24 cellular contexts compared by ENCODE assay signal in genomic region chr9:20646656-20647055, GRCh38. TPM values are rescaled to one million over a fixed set of nuclear protein-coding genes. Genes with fewer than 3 reads are reported as not detected.
A peak's percentile ranks its signal among the peaks of the same experiment; 100 is the strongest.
DNase-seq lines count a peak whose midpoint lies in the region; ATAC-seq, FAIRE-seq and TF ChIP-seq lines count a peak whose summit lies in the region.
"Had no signal": no experiment of that assay in that cellular context is flagged by ENCODE, and none has a peak within 500 bp of the region (broad histone marks: within the 10 kb centered on the region; RNA-seq: fewer than 3 reads in every experiment).

No MANE protein-coding gene starts in this region.

- no peak overlapping the region for H2AFZ ChIP-seq in GM23338
- H2AFZ ChIP-seq in endothelial cell of umbilical vein (ENCODE audit: low read depth, low read length), result no peak overlapping the region

- no peaks in the 10 kb centered on the region for H3K4me1 ChIP-seq in GM23338 (ENCODE audit: insufficient read depth)
- no peaks in the 10 kb centered on the region for H3K4me1 ChIP-seq in endothelial cell of umbilical vein (ENCODE audit: control insufficient read depth, extremely low read depth, insufficient read depth, low read length)
- no peaks in the 10 kb centered on the region for H3K4me1 ChIP-seq in right cardiac atrium (ENCODE audit: control insufficient read depth, insufficient read depth, low read length)

- TF ChIP-seq CTCF in GM23338 (conservative IDR thresholded peaks at IDR 0.05; ENCODE audit: low read depth in 2 of 2) (no peak), endothelial cell of umbilical vein (IDR thresholded peaks at IDR 0.05; ENCODE audit: extremely low read depth in 1 of 2, insufficient read depth in 1 of 2, low read depth in 1 of 2, low read length in 2 of 2) (no peak)

- H3K36me3 ChIP-seq in GM23338 (ENCODE audit: insufficient read depth) (no peaks in the 10 kb centered on the region), endothelial cell of umbilical vein (ENCODE audit: control insufficient read depth in 2 of 2, extremely low read depth in 1 of 2, insufficient read depth in 2 of 2, low read length in 2 of 2) (no peaks in the 10 kb centered on the region)
- H3K36me3 ChIP-seq: MG63 had no signal

- H3K27me3 Mint-ChIP-seq in GM23338 (ENCODE audit: insufficient read depth, low read depth, poor library complexity), result no peaks in the 10 kb centered on the region

- H3K27me3 ChIP-seq in GM23338 (ENCODE audit: insufficient read depth), result no peaks in the 10 kb centered on the region
- no peaks in the 10 kb centered on the region for H3K27me3 ChIP-seq in endothelial cell of umbilical vein (ENCODE audit: control insufficient read depth in 2 of 2, insufficient read depth in 2 of 2, low read length in 2 of 2)
- no peaks in the 10 kb centered on the region for H3K27me3 ChIP-seq in right cardiac atrium (ENCODE audit: control insufficient read depth, insufficient read depth)
- H3K27me3 ChIP-seq: MG63 had no signal

- DNase-seq in GM23338 (ENCODE audit: low spot score) (peak; percentile 34), LHCN-M2 (ENCODE audit: low read depth) (peak; percentile 25), endothelial cell of umbilical vein (ENCODE audit: low read depth, low spot score) (no peak), right cardiac atrium (no peak), inferior parietal cortex (ENCODE audit: extremely low spot score) (no peak)
- DNase-seq: ACHN; C1 segment of cervical spinal cord; CD8-positive, alpha-beta memory T cell; DMS53; EL; IMR-90; MG63; NCI-H1048; NCI-H1436 treated with DMSO at 0.1 percent for 48 hours; NCI-H2029; NCI-H774; RPMI8226 had no signal

- H3F3A ChIP-seq in GM23338 (replicated peaks; ENCODE audit: low read depth), result no peaks in the 10 kb centered on the region

- intact Hi-C loops in endothelial cell of umbilical vein (cut with micrococcal nuclease) (no loop called here), right cardiac atrium (cut with DNase I) (no loop called here)

- CTCF ChIA-PET in endothelial cell of umbilical vein (lab: Charles Lee), result no interaction called here

- H3K9me3 Mint-ChIP-seq in GM23338, result no peaks in the 10 kb centered on the region
- H3K9me3 Mint-ChIP-seq: CD8-positive, alpha-beta memory T cell had no signal

- POLR2A ChIA-PET in endothelial cell of umbilical vein (lab: Charles Lee), result no interaction called here

- H3K4me1 Mint-ChIP-seq in GM23338, result peaks cover 3% of the 10 kb centered on the region; the same call in 2 of the 3 replicates
- H3K4me1 Mint-ChIP-seq: CD8-positive, alpha-beta memory T cell had no signal

- H3K4me3 ChIP-seq in GM23338 (no peak overlapping the region), endothelial cell of umbilical vein (replicated peaks in 1 of 3; ENCODE audit: insufficient read depth in 1 of 3, low read depth in 1 of 3, low read length in 3 of 3) (no peak overlapping the region), right cardiac atrium (ENCODE audit: low read length) (no peak overlapping the region)
- H3K4me3 ChIP-seq: GM12878, MG63 had no signal

- no peak overlapping the region for H3K27ac Mint-ChIP-seq in GM23338
- H3K27ac Mint-ChIP-seq: CD8-positive, alpha-beta memory T cell had no signal

- TF ChIP-seq POLR2A in endothelial cell of umbilical vein (IDR thresholded peaks at IDR 0.05; ENCODE audit: low read depth, low read length), result no peak

- H4K20me1 ChIP-seq in GM23338 (replicated peaks; ENCODE audit: insufficient read depth) (no peaks in the 10 kb centered on the region), endothelial cell of umbilical vein (replicated peaks; ENCODE audit: control insufficient read depth, extremely low read depth, insufficient read depth, low read length) (no peaks in the 10 kb centered on the region)

- BruUV-seq in endothelial cell of umbilical vein (replicated peaks; lab: Mats Ljungman, UMichigan), result no TSS peak

- H3K27ac ChIP-seq in GM23338 (ENCODE audit: low read depth) (no peak overlapping the region), endothelial cell of umbilical vein (ENCODE audit: insufficient read depth, low read depth, low read length) (no peak overlapping the region), right cardiac atrium (ENCODE audit: low read length) (no peak overlapping the region)
- H3K27ac ChIP-seq: HL-60 had no signal

- H3K4me2 ChIP-seq in GM23338, result no peak overlapping the region
- no peak overlapping the region for H3K4me2 ChIP-seq in endothelial cell of umbilical vein (ENCODE audit: insufficient read depth, low read length)

- no peaks in the 10 kb centered on the region for H3K9me3 ChIP-seq in endothelial cell of umbilical vein (replicated peaks; ENCODE audit: control insufficient read depth, insufficient read depth, low read length)
- no peaks in the 10 kb centered on the region for H3K9me3 ChIP-seq in right cardiac atrium (ENCODE audit: control insufficient read depth, low read length)
- H3K9me3 ChIP-seq: MG63 had no signal

- peak; percentile 45; the same call in 1 of the 3 replicates for ATAC-seq in GM23338
- ATAC-seq in right cardiac atrium, result peak; percentile 48 to 74
- ATAC-seq in GM18519 (IDR thresholded peaks at IDR 0.05; ENCODE audit: low FRiP score, unreplicated experiment), result no peak
- no peak for ATAC-seq in GM21619 (IDR thresholded peaks at IDR 0.05; ENCODE audit: unreplicated experiment)
- ATAC-seq: GM12878 had no signal

- no peak overlapping the region for H3K4me3 Mint-ChIP-seq in GM23338
- H3K4me3 Mint-ChIP-seq: CD8-positive, alpha-beta memory T cell had no signal

- 67% methylated on average over 4 of the region's 4 CpGs for WGBS in right cardiac atrium

- no peak overlapping the region for H3K9ac ChIP-seq in endothelial cell of umbilical vein (replicated peaks; ENCODE audit: extremely low read depth, insufficient read depth, low read length)

- H3K79me2 ChIP-seq in GM23338 (replicated peaks; ENCODE audit: insufficient read depth) (no peaks in the 10 kb centered on the region), endothelial cell of umbilical vein (ENCODE audit: control insufficient read depth, insufficient read depth, low read length) (no peaks in the 10 kb centered on the region)

- H3K9me1 ChIP-seq in endothelial cell of umbilical vein (replicated peaks; ENCODE audit: control insufficient read depth, extremely low read depth, insufficient read depth, low read length), result no peaks in the 10 kb centered on the region

- dilution Hi-C loops in endothelial cell of umbilical vein (cut with MboI; ENCODE audit: extremely low pct_ligation_motif_present, low sequenced_read_pairs), result no loop called here

- no peaks in the 10 kb centered on the region for H3K9me2 ChIP-seq in GM23338 (ENCODE audit: insufficient read depth)

- H3K36me3 Mint-ChIP-seq in GM23338 (ENCODE audit: low read depth), result no peaks in the 10 kb centered on the region
- H3K36me3 Mint-ChIP-seq: CD8-positive, alpha-beta memory T cell had no signal

- FAIRE-seq in endothelial cell of umbilical vein (lab: Jason Lieb, UNC), result peak; percentile 18
- FAIRE-seq: GM12878, GM19239, H1, HTR-8/SVneo had no signal

TF ChIP-seq in endothelial cell of umbilical vein, 7 proteins besides CTCF, POLR2A, EP300 and RAD21:
- TF ChIP-seq JUN (IDR thresholded peaks at IDR 0.05; ENCODE audit: borderline replicate concordance, insufficient read depth, insufficient read length, low read depth) (no peak), EZH2 (IDR thresholded peaks at IDR 0.05; ENCODE audit: borderline replicate concordance, low read depth, low read length, severe bottlenecking) (no peak), GATA2 (IDR thresholded peaks at IDR 0.05; ENCODE audit: insufficient read depth, insufficient read length, low read depth, low read length) (no peak), POLR2AphosphoS5 (IDR thresholded peaks at IDR 0.05; ENCODE audit: insufficient read depth, low read depth, low read length) (no peak), MYC (IDR thresholded peaks at IDR 0.05; ENCODE audit: low read depth, low read length) (no peak), FOS (IDR thresholded peaks at IDR 0.05; ENCODE audit: borderline replicate concordance, insufficient read depth, low read length) (no peak), MAX (IDR thresholded peaks at IDR 0.05; ENCODE audit: insufficient read depth, insufficient read length) (no peak)
TF ChIP-seq in endothelial cell of umbilical vein: peak in this region for 0.

RNA-seq across cellular contexts. Expression of gene MLLT3, which starts 24.4 kb away (rescaled TPM):
- 9.5 and 14.8 TPM in 2 replicates for total RNA-seq in GM23338 (2014; rRNA removed; shearing (Covaris generic))
- polyA plus RNA-seq in GM23338 (2016; fragmentation: Nextera tagmentation; extraction: Ambion mirVana), result 6.1 and 7.5 TPM in 2 replicates
- 31.3 and 34.0 TPM in 2 replicates for total RNA-seq in LHCN-M2 (2014; rRNA removed)
- 7.9 TPM for polyA plus RNA-seq in LHCN-M2 (2012)
- total RNA-seq in endothelial cell of umbilical vein, result 10.0 and 11.1 TPM in 2 replicates
- polyA plus RNA-seq in endothelial cell of umbilical vein, result 5.7 and 6.1 TPM in 2 replicates
- polyA plus RNA-seq in endothelial cell of umbilical vein (2011; cell fraction: cytosol; rRNA removed), result 8.0 and 9.7 TPM in 2 replicates
- 6.0 and 6.7 TPM in 2 replicates for polyA plus RNA-seq in endothelial cell of umbilical vein (2011; cell fraction: nucleus; rRNA removed)
- 6.8 and 10.5 TPM in 2 replicates for polyA plus RNA-seq in endothelial cell of umbilical vein (2012)
- polyA minus RNA-seq in endothelial cell of umbilical vein, result 10.4 and 13.6 TPM in 2 replicates
- 19.8 TPM for polyA minus RNA-seq in endothelial cell of umbilical vein (2011; cell fraction: cytosol; rRNA and poly(A)+ RNA removed)
- polyA minus RNA-seq in endothelial cell of umbilical vein (2011; cell fraction: nucleus; rRNA and poly(A)+ RNA removed), result 10.7 and 12.3 TPM in 2 replicates
- total RNA-seq in right cardiac atrium, result 10 to 100 TPM in 1 of 4 donors, 1 to 10 TPM in 3; 5.8 to 14.0 (median 8.8) TPM
- polyA plus RNA-seq in right cardiac atrium, result 7.5 TPM

RNA-seq across cellular contexts. Expression of gene FOCAD, which starts 37.4 kb away (rescaled TPM):
- total RNA-seq in GM23338 (2014; rRNA removed; shearing (Covaris generic)), result 50.7 and 66.5 TPM in 2 replicates
- 11.8 and 13.7 TPM in 2 replicates for polyA plus RNA-seq in GM23338 (2016; fragmentation: Nextera tagmentation; extraction: Ambion mirVana)
- 36.0 and 36.8 TPM in 2 replicates for total RNA-seq in LHCN-M2 (2014; rRNA removed)
- polyA plus RNA-seq in LHCN-M2 (2012), result 17.0 TPM
- total RNA-seq in endothelial cell of umbilical vein, result 59.4 and 66.9 TPM in 2 replicates
- polyA plus RNA-seq in endothelial cell of umbilical vein, result 26.7 and 27.7 TPM in 2 replicates
- polyA plus RNA-seq in endothelial cell of umbilical vein (2011; cell fraction: cytosol; rRNA removed), result 31.7 and 32.3 TPM in 2 replicates
- polyA plus RNA-seq in endothelial cell of umbilical vein (2011; cell fraction: nucleus; rRNA removed), result 86.0 and 90.1 TPM in 2 replicates
- 47.6 and 61.4 TPM in 2 replicates for polyA plus RNA-seq in endothelial cell of umbilical vein (2012)
- polyA minus RNA-seq in endothelial cell of umbilical vein, result 196 and 222 TPM in 2 replicates
- polyA minus RNA-seq in endothelial cell of umbilical vein (2011; cell fraction: cytosol; rRNA and poly(A)+ RNA removed), result 26.6 TPM
- 215 and 380 TPM in 2 replicates for polyA minus RNA-seq in endothelial cell of umbilical vein (2011; cell fraction: nucleus; rRNA and poly(A)+ RNA removed)
- total RNA-seq in right cardiac atrium, result 10 to 100 TPM; 29.4 to 40.5 (median 37.9) TPM
- polyA plus RNA-seq in right cardiac atrium, result 9.5 TPM

Comparison
In these comparisons a context has a peak if more than half of its experiments do, and no peak if none do; other contexts are left out.
1. ATAC-seq: peak in GM23338 (single experiment) and right cardiac atrium (2 of 2); none in GM18519 (single experiment) and GM21619 (single experiment).
2. DNase-seq: peak in GM23338 (single experiment) and LHCN-M2 (single experiment); none in endothelial cell of umbilical vein (single experiment), right cardiac atrium (0 of 3) and inferior parietal cortex (single experiment).